ENCODE assay signal across 9 cellular contexts in the genomic region with DNA sequence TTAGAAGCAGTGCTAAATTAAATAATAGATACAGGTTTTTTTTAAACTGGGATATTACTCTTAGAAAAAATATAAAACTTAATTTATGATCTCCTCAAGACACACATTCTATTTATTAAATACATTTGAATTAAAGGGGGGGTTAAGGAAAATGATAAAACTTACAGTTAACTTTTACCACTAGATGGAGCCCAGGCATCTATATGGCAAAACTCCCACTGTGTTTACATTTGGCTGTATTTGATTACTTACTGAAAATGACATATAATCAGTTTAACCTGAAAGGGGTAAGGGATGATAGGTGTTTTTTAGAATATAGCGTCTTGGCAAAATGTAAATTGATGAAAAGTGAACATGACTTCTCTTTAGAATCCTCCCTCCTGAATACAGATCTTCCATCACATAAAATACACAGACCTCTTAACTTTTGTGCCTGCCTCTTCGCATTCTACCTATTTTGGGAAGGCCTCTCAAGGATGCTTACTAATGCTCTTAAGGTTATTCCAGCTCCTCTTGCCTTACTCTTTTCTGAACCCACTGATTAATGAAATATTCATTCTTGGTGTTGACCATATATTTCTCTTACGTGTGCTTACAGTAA.
DNase-seq lines count a peak whose midpoint lies in the region; ATAC-seq, FAIRE-seq and TF ChIP-seq lines count a peak whose summit lies in the region.
"Had no signal": no experiment of that assay in that cellular context is flagged by ENCODE, and none has a peak within 500 bp of the region (broad histone marks: within the 10 kb centered on the region; RNA-seq: fewer than 3 reads in every experiment).

No MANE protein-coding gene starts in this region.

- H3K36me3 ChIP-seq in sigmoid colon: no peaks in the 10 kb centered on the region

- intact Hi-C loops in sigmoid colon (cut with DNase I): no loop called here

- DNase-seq in AG08395 (ENCODE audit: low spot score): peak; percentile 5
- peak; percentile 69 for DNase-seq in H4 (ENCODE audit: low spot score)
- DNase-seq in OCI-M1 (lab: John Stamatoyannopoulos, UW): peak; percentile 61
- DNase-seq in fibroblast of the conjunctiva (ENCODE audit: low read depth): peak; percentile 26
- peak; percentile 5 for DNase-seq in urothelium cell line (ENCODE audit: low spot score)
- DNase-seq in T-helper 9 cell: no peak
- DNase-seq in sigmoid colon: no peak

- TF ChIP-seq CTCF in sigmoid colon (IDR thresholded peaks at IDR 0.05): peak in 2 of 4 experiments; percentile 19 to 49

- 63 to 73% methylated on average over 3 of the region's 3 CpGs for WGBS in sigmoid colon, 2 donors

- FAIRE-seq in urothelium cell line (lab: Jason Lieb, UNC): no peak

- no peak for ATAC-seq in HG02759 (IDR thresholded peaks at IDR 0.05; ENCODE audit: unreplicated experiment)

- H3K4me1 ChIP-seq in sigmoid colon: peaks cover 0 to 6% (median 2%) of the 10 kb centered on the region in 4 donors

- no peak overlapping the region for H3K27ac ChIP-seq in sigmoid colon
- H3K27ac ChIP-seq: epithelial cell of prostate had no signal

- TF ChIP-seq EP300 in sigmoid colon (IDR thresholded peaks at IDR 0.05): no peak

- H3K9me3 ChIP-seq in sigmoid colon: no peaks in the 10 kb centered on the region

- no peak for TF ChIP-seq POLR2A in sigmoid colon (IDR thresholded peaks at IDR 0.05)

- H3K27me3 ChIP-seq in sigmoid colon: no peaks in the 10 kb centered on the region

- H3K4me3 ChIP-seq in sigmoid colon: no peak overlapping the region

Comparison
In these comparisons a context has a peak if more than half of its experiments do, and no peak if none do; other contexts are left out.
1. DNase-seq: peak in AG08395 (single experiment), H4 (single experiment), OCI-M1 (single experiment), fibroblast of the conjunctiva (single experiment) and urothelium cell line (single experiment); none in T-helper 9 cell (single experiment) and sigmoid colon (single experiment).